1 cellular context compared by ENCODE assay signal in the genomic region with DNA sequence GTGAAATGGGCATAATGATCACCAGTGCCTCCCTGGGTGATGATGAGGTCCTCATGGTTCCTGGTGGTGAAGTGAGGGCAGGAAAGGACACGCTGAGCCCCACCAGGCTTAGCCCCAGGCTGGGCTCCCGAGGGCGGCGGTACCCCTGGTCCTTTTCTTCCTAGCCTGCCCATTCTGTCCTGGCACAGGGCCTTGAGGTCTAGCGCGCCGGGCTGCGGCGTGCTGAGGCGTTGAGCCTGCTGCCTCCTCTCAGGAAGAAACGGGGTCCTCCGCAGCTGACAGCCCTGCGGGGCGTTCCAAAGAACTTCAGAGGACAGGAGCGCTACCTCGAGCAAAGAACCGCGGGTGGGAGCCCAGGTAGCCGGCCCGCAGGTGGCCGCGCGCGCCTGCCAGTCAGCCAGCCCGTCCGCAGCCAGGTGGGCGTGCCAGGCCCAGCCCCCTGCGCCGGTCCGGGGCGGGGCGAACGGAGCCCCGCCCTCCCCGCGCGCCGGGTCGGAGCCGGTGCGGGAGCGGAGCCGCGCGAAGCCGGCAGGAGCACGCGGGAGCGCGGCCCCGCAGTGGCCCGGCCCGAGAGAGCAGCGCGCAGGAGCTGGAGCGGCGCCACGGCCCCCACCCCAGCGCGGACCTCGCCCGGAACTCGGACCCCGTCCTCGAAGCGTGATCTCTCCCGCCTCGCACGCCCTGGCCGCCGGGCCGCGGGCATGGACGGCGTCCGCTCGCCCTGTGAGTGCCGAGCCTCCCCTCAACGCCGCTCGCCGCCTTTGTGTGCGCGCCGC.
TF ChIP-seq lines count a peak whose summit lies in the region.

A gene (plus strand): TSS at position 477 of the 776 bp plus-strand sequence. CDS start 791 bp downstream, outside the sequence.

TF ChIP-seq in HepG2, 621 proteins besides CTCF, POLR2A, EP300 and RAD21 (continued from another document and continues in another):
- TF ChIP-seq, protein P1, sequence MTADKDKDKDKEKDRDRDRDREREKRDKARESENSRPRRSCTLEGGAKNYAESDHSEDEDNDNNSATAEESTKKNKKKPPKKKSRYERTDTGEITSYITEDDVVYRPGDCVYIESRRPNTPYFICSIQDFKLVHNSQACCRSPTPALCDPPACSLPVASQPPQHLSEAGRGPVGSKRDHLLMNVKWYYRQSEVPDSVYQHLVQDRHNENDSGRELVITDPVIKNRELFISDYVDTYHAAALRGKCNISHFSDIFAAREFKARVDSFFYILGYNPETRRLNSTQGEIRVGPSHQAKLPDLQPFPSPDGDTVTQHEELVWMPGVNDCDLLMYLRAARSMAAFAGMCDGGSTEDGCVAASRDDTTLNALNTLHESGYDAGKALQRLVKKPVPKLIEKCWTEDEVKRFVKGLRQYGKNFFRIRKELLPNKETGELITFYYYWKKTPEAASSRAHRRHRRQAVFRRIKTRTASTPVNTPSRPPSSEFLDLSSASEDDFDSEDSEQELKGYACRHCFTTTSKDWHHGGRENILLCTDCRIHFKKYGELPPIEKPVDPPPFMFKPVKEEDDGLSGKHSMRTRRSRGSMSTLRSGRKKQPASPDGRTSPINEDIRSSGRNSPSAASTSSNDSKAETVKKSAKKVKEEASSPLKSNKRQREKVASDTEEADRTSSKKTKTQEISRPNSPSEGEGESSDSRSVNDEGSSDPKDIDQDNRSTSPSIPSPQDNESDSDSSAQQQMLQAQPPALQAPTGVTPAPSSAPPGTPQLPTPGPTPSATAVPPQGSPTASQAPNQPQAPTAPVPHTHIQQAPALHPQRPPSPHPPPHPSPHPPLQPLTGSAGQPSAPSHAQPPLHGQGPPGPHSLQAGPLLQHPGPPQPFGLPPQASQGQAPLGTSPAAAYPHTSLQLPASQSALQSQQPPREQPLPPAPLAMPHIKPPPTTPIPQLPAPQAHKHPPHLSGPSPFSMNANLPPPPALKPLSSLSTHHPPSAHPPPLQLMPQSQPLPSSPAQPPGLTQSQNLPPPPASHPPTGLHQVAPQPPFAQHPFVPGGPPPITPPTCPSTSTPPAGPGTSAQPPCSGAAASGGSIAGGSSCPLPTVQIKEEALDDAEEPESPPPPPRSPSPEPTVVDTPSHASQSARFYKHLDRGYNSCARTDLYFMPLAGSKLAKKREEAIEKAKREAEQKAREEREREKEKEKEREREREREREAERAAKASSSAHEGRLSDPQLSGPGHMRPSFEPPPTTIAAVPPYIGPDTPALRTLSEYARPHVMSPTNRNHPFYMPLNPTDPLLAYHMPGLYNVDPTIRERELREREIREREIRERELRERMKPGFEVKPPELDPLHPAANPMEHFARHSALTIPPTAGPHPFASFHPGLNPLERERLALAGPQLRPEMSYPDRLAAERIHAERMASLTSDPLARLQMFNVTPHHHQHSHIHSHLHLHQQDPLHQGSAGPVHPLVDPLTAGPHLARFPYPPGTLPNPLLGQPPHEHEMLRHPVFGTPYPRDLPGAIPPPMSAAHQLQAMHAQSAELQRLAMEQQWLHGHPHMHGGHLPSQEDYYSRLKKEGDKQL (CRISPR knock-in tag; IDR thresholded peaks at IDR 0.05; ENCODE audit: low read depth) = no peak
- no peak for TF ChIP-seq FOSL1 (CRISPR knock-in tag; IDR thresholded peaks at IDR 0.05; ENCODE audit: borderline replicate concordance)
- no peak for TF ChIP-seq ZNF839 (CRISPR knock-in tag; IDR thresholded peaks at IDR 0.05; ENCODE audit: borderline replicate concordance)
- TF ChIP-seq, protein P2, sequence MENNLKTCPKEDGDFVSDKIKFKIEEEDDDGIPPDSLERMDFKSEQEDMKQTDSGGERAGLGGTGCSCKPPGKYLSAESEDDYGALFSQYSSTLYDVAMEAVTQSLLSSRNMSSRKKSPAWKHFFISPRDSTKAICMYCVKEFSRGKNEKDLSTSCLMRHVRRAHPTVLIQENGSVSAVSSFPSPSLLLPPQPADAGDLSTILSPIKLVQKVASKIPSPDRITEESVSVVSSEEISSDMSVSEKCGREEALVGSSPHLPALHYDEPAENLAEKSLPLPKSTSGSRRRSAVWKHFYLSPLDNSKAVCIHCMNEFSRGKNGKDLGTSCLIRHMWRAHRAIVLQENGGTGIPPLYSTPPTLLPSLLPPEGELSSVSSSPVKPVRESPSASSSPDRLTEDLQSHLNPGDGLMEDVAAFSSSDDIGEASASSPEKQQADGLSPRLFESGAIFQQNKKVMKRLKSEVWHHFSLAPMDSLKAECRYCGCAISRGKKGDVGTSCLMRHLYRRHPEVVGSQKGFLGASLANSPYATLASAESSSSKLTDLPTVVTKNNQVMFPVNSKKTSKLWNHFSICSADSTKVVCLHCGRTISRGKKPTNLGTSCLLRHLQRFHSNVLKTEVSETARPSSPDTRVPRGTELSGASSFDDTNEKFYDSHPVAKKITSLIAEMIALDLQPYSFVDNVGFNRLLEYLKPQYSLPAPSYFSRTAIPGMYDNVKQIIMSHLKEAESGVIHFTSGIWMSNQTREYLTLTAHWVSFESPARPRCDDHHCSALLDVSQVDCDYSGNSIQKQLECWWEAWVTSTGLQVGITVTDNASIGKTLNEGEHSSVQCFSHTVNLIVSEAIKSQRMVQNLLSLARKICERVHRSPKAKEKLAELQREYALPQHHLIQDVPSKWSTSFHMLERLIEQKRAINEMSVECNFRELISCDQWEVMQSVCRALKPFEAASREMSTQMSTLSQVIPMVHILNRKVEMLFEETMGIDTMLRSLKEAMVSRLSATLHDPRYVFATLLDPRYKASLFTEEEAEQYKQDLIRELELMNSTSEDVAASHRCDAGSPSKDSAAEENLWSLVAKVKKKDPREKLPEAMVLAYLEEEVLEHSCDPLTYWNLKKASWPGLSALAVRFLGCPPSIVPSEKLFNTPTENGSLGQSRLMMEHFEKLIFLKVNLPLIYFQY (CRISPR knock-in tag; IDR thresholded peaks at IDR 0.05; ENCODE audit: borderline replicate concordance) = peak; percentile 51; the same call in 1 of the 2 replicates
- TF ChIP-seq MXD4 (CRISPR knock-in tag; IDR thresholded peaks at IDR 0.05) = peak; percentile 28; the same call in 1 of the 2 replicates
- TF ChIP-seq, protein P3, sequence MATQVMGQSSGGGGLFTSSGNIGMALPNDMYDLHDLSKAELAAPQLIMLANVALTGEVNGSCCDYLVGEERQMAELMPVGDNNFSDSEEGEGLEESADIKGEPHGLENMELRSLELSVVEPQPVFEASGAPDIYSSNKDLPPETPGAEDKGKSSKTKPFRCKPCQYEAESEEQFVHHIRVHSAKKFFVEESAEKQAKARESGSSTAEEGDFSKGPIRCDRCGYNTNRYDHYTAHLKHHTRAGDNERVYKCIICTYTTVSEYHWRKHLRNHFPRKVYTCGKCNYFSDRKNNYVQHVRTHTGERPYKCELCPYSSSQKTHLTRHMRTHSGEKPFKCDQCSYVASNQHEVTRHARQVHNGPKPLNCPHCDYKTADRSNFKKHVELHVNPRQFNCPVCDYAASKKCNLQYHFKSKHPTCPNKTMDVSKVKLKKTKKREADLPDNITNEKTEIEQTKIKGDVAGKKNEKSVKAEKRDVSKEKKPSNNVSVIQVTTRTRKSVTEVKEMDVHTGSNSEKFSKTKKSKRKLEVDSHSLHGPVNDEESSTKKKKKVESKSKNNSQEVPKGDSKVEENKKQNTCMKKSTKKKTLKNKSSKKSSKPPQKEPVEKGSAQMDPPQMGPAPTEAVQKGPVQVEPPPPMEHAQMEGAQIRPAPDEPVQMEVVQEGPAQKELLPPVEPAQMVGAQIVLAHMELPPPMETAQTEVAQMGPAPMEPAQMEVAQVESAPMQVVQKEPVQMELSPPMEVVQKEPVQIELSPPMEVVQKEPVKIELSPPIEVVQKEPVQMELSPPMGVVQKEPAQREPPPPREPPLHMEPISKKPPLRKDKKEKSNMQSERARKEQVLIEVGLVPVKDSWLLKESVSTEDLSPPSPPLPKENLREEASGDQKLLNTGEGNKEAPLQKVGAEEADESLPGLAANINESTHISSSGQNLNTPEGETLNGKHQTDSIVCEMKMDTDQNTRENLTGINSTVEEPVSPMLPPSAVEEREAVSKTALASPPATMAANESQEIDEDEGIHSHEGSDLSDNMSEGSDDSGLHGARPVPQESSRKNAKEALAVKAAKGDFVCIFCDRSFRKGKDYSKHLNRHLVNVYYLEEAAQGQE (IDR thresholded peaks at IDR 0.05; ENCODE audit: borderline replicate concordance in 1 of 2, low read depth in 1 of 2, low read length in 2 of 2) = no peak
- no peak for TF ChIP-seq ZBTB38 (CRISPR knock-in tag; IDR thresholded peaks at IDR 0.05)
- TF ChIP-seq TBX2 (CRISPR knock-in tag; IDR thresholded peaks at IDR 0.05; ENCODE audit: borderline replicate concordance) = no peak
- TF ChIP-seq, protein P4, sequence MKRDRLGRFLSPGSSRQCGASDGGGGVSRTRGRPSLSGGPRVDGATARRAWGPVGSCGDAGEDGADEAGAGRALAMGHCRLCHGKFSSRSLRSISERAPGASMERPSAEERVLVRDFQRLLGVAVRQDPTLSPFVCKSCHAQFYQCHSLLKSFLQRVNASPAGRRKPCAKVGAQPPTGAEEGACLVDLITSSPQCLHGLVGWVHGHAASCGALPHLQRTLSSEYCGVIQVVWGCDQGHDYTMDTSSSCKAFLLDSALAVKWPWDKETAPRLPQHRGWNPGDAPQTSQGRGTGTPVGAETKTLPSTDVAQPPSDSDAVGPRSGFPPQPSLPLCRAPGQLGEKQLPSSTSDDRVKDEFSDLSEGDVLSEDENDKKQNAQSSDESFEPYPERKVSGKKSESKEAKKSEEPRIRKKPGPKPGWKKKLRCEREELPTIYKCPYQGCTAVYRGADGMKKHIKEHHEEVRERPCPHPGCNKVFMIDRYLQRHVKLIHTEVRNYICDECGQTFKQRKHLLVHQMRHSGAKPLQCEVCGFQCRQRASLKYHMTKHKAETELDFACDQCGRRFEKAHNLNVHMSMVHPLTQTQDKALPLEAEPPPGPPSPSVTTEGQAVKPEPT (CRISPR knock-in tag; IDR thresholded peaks at IDR 0.05; ENCODE audit: low read depth) = 0 out of 2 replicates have a peak, but pooled peaks have one; percentile 13
- 0 out of 3 replicates have a peak, but pooled peaks have one; percentile 32 for TF ChIP-seq MXI1 (IDR thresholded peaks at IDR 0.05; ENCODE audit: borderline replicate concordance, low read depth, low read length)
- TF ChIP-seq REXO4 (CRISPR knock-in tag; IDR thresholded peaks at IDR 0.05; ENCODE audit: borderline replicate concordance) = no peak
- no peak for TF ChIP-seq EHMT2 (IDR thresholded peaks at IDR 0.05; ENCODE audit: borderline replicate concordance, low read depth, low read length)
- peak; percentile 79; the same call in 1 of the 2 replicates for TF ChIP-seq RNF2 (conservative IDR thresholded peaks at IDR 0.05; ENCODE audit: low read depth)
- TF ChIP-seq, protein P5, sequence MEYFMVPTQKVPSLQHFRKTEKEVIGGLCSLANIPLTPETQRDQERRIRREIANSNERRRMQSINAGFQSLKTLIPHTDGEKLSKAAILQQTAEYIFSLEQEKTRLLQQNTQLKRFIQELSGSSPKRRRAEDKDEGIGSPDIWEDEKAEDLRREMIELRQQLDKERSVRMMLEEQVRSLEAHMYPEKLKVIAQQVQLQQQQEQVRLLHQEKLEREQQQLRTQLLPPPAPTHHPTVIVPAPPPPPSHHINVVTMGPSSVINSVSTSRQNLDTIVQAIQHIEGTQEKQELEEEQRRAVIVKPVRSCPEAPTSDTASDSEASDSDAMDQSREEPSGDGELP (IDR thresholded peaks at IDR 0.05; ENCODE audit: borderline replicate concordance, low read depth) = no peak
- TF ChIP-seq, protein P6, sequence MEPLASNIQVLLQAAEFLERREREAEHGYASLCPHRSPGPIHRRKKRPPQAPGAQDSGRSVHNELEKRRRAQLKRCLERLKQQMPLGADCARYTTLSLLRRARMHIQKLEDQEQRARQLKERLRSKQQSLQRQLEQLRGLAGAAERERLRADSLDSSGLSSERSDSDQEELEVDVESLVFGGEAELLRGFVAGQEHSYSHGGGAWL (CRISPR knock-in tag; IDR thresholded peaks at IDR 0.05) = no peak
- no peak for TF ChIP-seq ISX (CRISPR knock-in tag; conservative IDR thresholded peaks at IDR 0.05)
- TF ChIP-seq KLF6 (CRISPR knock-in tag; IDR thresholded peaks at IDR 0.05) = 0 out of 2 replicates have a peak, but pooled peaks have one; percentile 23
- TF ChIP-seq ZZZ3 (CRISPR knock-in tag; IDR thresholded peaks at IDR 0.05; ENCODE audit: borderline replicate concordance) = no peak
- TF ChIP-seq ZNF850 (CRISPR knock-in tag; conservative IDR thresholded peaks at IDR 0.05) = no peak
- no peak for TF ChIP-seq ZNF343 (CRISPR knock-in tag; IDR thresholded peaks at IDR 0.05)
- TF ChIP-seq ZBTB20 (CRISPR knock-in tag; IDR thresholded peaks at IDR 0.05; ENCODE audit: borderline replicate concordance, low read depth) = no peak
- TF ChIP-seq ARHGAP35 (CRISPR knock-in tag; IDR thresholded peaks at IDR 0.05; ENCODE audit: borderline replicate concordance) = no peak
- TF ChIP-seq DMAP1 (CRISPR knock-in tag; IDR thresholded peaks at IDR 0.05) = no peak
- no peak for TF ChIP-seq GPN1 (CRISPR knock-in tag; IDR thresholded peaks at IDR 0.05; ENCODE audit: borderline replicate concordance)
- TF ChIP-seq CEBPB (IDR thresholded peaks at IDR 0.05; ENCODE audit: borderline replicate concordance, low read depth, low read length) = no peak
- TF ChIP-seq IRF2 (CRISPR knock-in tag; IDR thresholded peaks at IDR 0.05) = no peak
- TF ChIP-seq ZBTB42 (CRISPR knock-in tag; IDR thresholded peaks at IDR 0.05) = no peak
- TF ChIP-seq, protein P7, sequence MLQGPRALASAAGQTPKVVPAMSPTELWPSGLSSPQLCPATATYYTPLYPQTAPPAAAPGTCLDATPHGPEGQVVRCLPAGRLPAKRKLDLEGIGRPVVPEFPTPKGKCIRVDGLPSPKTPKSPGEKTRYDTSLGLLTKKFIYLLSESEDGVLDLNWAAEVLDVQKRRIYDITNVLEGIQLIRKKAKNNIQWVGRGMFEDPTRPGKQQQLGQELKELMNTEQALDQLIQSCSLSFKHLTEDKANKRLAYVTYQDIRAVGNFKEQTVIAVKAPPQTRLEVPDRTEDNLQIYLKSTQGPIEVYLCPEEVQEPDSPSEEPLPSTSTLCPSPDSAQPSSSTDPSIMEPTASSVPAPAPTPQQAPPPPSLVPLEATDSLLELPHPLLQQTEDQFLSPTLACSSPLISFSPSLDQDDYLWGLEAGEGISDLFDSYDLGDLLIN (CRISPR knock-in tag; IDR thresholded peaks at IDR 0.05; ENCODE audit: borderline replicate concordance) = no peak
- TF ChIP-seq, protein P8, sequence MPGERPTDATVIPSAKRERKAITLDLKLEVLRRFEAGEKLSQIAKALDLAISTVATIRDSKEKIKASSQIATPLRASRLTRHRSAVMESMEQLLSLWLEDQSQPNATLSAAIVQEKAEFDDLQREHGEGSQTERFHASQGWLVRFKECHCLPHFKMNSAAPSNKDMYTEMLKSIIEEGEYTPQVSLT (CRISPR knock-in tag; IDR thresholded peaks at IDR 0.05; ENCODE audit: borderline replicate concordance, low read depth) = no peak
- TF ChIP-seq, protein P9, sequence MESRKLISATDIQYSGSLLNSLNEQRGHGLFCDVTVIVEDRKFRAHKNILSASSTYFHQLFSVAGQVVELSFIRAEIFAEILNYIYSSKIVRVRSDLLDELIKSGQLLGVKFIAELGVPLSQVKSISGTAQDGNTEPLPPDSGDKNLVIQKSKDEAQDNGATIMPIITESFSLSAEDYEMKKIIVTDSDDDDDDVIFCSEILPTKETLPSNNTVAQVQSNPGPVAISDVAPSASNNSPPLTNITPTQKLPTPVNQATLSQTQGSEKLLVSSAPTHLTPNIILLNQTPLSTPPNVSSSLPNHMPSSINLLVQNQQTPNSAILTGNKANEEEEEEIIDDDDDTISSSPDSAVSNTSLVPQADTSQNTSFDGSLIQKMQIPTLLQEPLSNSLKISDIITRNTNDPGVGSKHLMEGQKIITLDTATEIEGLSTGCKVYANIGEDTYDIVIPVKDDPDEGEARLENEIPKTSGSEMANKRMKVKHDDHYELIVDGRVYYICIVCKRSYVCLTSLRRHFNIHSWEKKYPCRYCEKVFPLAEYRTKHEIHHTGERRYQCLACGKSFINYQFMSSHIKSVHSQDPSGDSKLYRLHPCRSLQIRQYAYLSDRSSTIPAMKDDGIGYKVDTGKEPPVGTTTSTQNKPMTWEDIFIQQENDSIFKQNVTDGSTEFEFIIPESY (CRISPR knock-in tag; IDR thresholded peaks at IDR 0.05) = no peak
- TF ChIP-seq PTBP1 (IDR thresholded peaks at IDR 0.05; ENCODE audit: low read depth, low read length, poor library complexity, severe bottlenecking) = no peak
- TF ChIP-seq FIP1L1 (IDR thresholded peaks at IDR 0.05; ENCODE audit: borderline replicate concordance, insufficient read depth, low read depth, low read length) = no peak
- no peak for TF ChIP-seq NR1H2 (CRISPR knock-in tag; IDR thresholded peaks at IDR 0.05; ENCODE audit: borderline replicate concordance, low read depth)
- peak; percentile 54; the same call in 1 of the 2 replicates for TF ChIP-seq SP4 (CRISPR knock-in tag; IDR thresholded peaks at IDR 0.05)
